In genomic region chrY:19075471-19076253, GRCh38 we compare ENCODE assay signal across 9 cellular contexts.
DNase-seq lines count a peak whose midpoint lies in the region; ATAC-seq, FAIRE-seq and TF ChIP-seq lines count a peak whose summit lies in the region.
"Had no signal": no experiment of that assay in that cellular context is flagged by ENCODE, and none has a peak within 500 bp of the region (broad histone marks: within the 10 kb centered on the region; RNA-seq: fewer than 3 reads in every experiment).

No MANE protein-coding gene starts in this region.

- FAIRE-seq in HepG2 (lab: Jason Lieb, UNC): peak; percentile 4

- CTCF ChIA-PET in HepG2 (lab: Yijun Ruan, JAX; ENCODE audit: low intra/inter-chr PET ratio, low total read pairs): no interaction called here
- CTCF ChIA-PET in OCI-LY7 (lab: Charles Lee; ENCODE audit: unreplicated experiment): no interaction called here

- no peaks in the 10 kb centered on the region for H3K27me3 ChIP-seq in HepG2 (ENCODE audit: control insufficient read depth in 1 of 2, insufficient read depth in 2 of 2, low read length in 2 of 2)
- no peaks in the 10 kb centered on the region for H3K27me3 ChIP-seq in smooth muscle cell (ENCODE audit: low read depth)

- peak overlapping the region; percentile 54 for H3K27ac Mint-ChIP-seq in activated naive CD8-positive, alpha-beta T cell

- TF ChIP-seq EP300 in HepG2 (IDR thresholded peaks at IDR 0.05; ENCODE audit: low read depth in 2 of 2, low read length in 2 of 2) (no peak), HepG2 (CRISPR knock-in tag; IDR thresholded peaks at IDR 0.05; ENCODE audit: borderline replicate concordance) (no peak)

- no peaks in the 10 kb centered on the region for H3F3A ChIP-seq in smooth muscle cell (ENCODE audit: low read depth)

- WGBS in HepG2 (ENCODE audit: low lambda C conversion rate): 16% methylated on average over 6 of the region's 28 CpGs
- WGBS in smooth muscle cell (ENCODE audit: low lambda C conversion rate): no CpG with 5 or more reads among the region's 28 CpGs

- DNase-seq in A172 (ENCODE audit: low spot score) (peak; percentile 24), HepG2 (ENCODE audit: low spot score) (peak; percentile 12), smooth muscle cell (lab: John Stamatoyannopoulos, UW; ENCODE audit: unreplicated experiment) (no peak), OCI-LY7 (ENCODE audit: low spot score) (no peak), NCI-H2171 treated with DMSO at 0.1 percent for 48 hours (lab: John Stamatoyannopoulos, UW) (no peak)

- ATAC-seq in HG03045 (IDR thresholded peaks at IDR 0.05; ENCODE audit: unreplicated experiment) (peak; percentile 55), HepG2 (peak; percentile 98), GM19452 (IDR thresholded peaks at IDR 0.05; ENCODE audit: unreplicated experiment) (no peak)

- H3K36me3 Mint-ChIP-seq in activated naive CD8-positive, alpha-beta T cell: no peaks in the 10 kb centered on the region

- peak overlapping the region; percentile 88 for H3K4me3 Mint-ChIP-seq in activated naive CD8-positive, alpha-beta T cell

- no peak for TF ChIP-seq CTCF in HepG2 (CRISPR knock-in tag; IDR thresholded peaks at IDR 0.05)
- TF ChIP-seq CTCF in smooth muscle cell (IDR thresholded peaks at IDR 0.05; ENCODE audit: borderline replicate concordance, insufficient read depth, poor library complexity, severe bottlenecking): no peak
- TF ChIP-seq CTCF in OCI-LY7 (conservative IDR thresholded peaks at IDR 0.05; ENCODE audit: low read length): no peak

- in situ Hi-C loops in HepG2 (cut with HindIII; ENCODE audit: extremely low pct_ligation_motif_present, low pct_unique_long_range_greater_than_20kb): no loop called here

- H2AFZ ChIP-seq in HepG2 (ENCODE audit: low read length) (peak overlapping the region; percentile 72), smooth muscle cell (ENCODE audit: low read depth) (no peak overlapping the region), OCI-LY7 (ENCODE audit: low read length) (no peak overlapping the region)

- H3K4me2 ChIP-seq in HepG2 (ENCODE audit: low read depth, low read length): peak overlapping the region; percentile 74
- no peak overlapping the region for H3K4me2 ChIP-seq in smooth muscle cell
- no peak overlapping the region for H3K4me2 ChIP-seq in OCI-LY7 (ENCODE audit: low read length)

- H3K36me3 ChIP-seq in HepG2 (replicated peaks in 1 of 2; ENCODE audit: control insufficient read depth in 1 of 2, insufficient read depth in 2 of 2, low read length in 2 of 2): no peaks in the 10 kb centered on the region
- no peaks in the 10 kb centered on the region for H3K36me3 ChIP-seq in smooth muscle cell (ENCODE audit: low read depth)
- no peaks in the 10 kb centered on the region for H3K36me3 ChIP-seq in OCI-LY7 (ENCODE audit: insufficient read depth, low read length)

- H3K79me2 ChIP-seq in HepG2 (ENCODE audit: insufficient read depth, low read length) (no peaks in the 10 kb centered on the region), smooth muscle cell (ENCODE audit: low read depth) (no peaks in the 10 kb centered on the region), OCI-LY7 (ENCODE audit: insufficient read depth, low read depth, low read length) (no peaks in the 10 kb centered on the region)

- H3K27me3 Mint-ChIP-seq in activated naive CD8-positive, alpha-beta T cell: no peaks in the 10 kb centered on the region

- H3K9ac ChIP-seq in HepG2 (ENCODE audit: insufficient read depth, low read depth, low read length) (peak overlapping the region; percentile 51), smooth muscle cell (ENCODE audit: low read depth) (no peak overlapping the region)

- H3K4me1 Mint-ChIP-seq in activated naive CD8-positive, alpha-beta T cell (ENCODE audit: low read depth): peaks cover 12% of the 10 kb centered on the region

- POLR2A ChIA-PET in HepG2 (lab: Yijun Ruan, JAX) (no interaction called here), OCI-LY7 (lab: Charles Lee) (no interaction called here)

- H3K4me3 ChIP-seq in HepG2 (replicated peaks in 1 of 3; ENCODE audit: insufficient read depth in 1 of 3, low read depth in 2 of 3, low read length in 3 of 3) (peak overlapping the region; percentile 16 to 68 (median 63); a peak in 5 of 6 replicates), smooth muscle cell (no peak overlapping the region), OCI-LY7 (ENCODE audit: low read depth, low read length, poor library complexity, severe bottlenecking) (no peak overlapping the region)
- H3K4me3 ChIP-seq: lung had no signal

- TF ChIP-seq RAD21 in HepG2 (CRISPR knock-in tag; IDR thresholded peaks at IDR 0.05): no peak

- no peak for TF ChIP-seq POLR2A in HepG2 (IDR thresholded peaks at IDR 0.05; ENCODE audit: insufficient read depth in 1 of 2, low read depth in 2 of 2, low read length in 2 of 2)

- H3K9me3 Mint-ChIP-seq in activated naive CD8-positive, alpha-beta T cell (ENCODE audit: low read depth): no peaks in the 10 kb centered on the region

- H3K27ac ChIP-seq in HepG2 (ENCODE audit: extremely low read length, insufficient read depth, low read length) (no peak overlapping the region), smooth muscle cell (ENCODE audit: low read depth) (no peak overlapping the region), OCI-LY7 (ENCODE audit: low read depth, low read length, poor library complexity, severe bottlenecking) (no peak overlapping the region)

- no peaks in the 10 kb centered on the region for H4K20me1 ChIP-seq in HepG2 (ENCODE audit: insufficient read depth, low read length)
- no peaks in the 10 kb centered on the region for H4K20me1 ChIP-seq in smooth muscle cell (ENCODE audit: low read depth)
- no peaks in the 10 kb centered on the region for H4K20me1 ChIP-seq in OCI-LY7 (ENCODE audit: insufficient read depth, low read length)

- no peaks in the 10 kb centered on the region for H3K4me1 ChIP-seq in HepG2 (ENCODE audit: insufficient read depth, low read length)
- no peaks in the 10 kb centered on the region for H3K4me1 ChIP-seq in smooth muscle cell (ENCODE audit: low read depth)
- no peaks in the 10 kb centered on the region for H3K4me1 ChIP-seq in OCI-LY7 (ENCODE audit: insufficient read depth, low read length, poor library complexity, severe bottlenecking)

- no peaks in the 10 kb centered on the region for H3K9me2 ChIP-seq in OCI-LY7 (ENCODE audit: insufficient read depth, low read length)

- no peaks in the 10 kb centered on the region for H3K9me3 ChIP-seq in HepG2 (ENCODE audit: low read length)
- H3K9me3 ChIP-seq in smooth muscle cell (replicated peaks; ENCODE audit: low read depth): no peaks in the 10 kb centered on the region
- no peaks in the 10 kb centered on the region for H3K9me3 ChIP-seq in OCI-LY7 (ENCODE audit: low read length)

- BruUV-seq in HepG2 (replicated peaks; lab: Mats Ljungman, UMichigan): TSS peak; percentile 51
- BruUV-seq in OCI-LY7 (replicated peaks; lab: Mats Ljungman, UMichigan): no TSS peak

- intact Hi-C loops in HepG2 (cut with micrococcal nuclease; ENCODE audit: unreplicated experiment): no loop called here
- intact Hi-C loops in OCI-LY7 (cut with micrococcal nuclease; ENCODE audit: unreplicated experiment): no loop called here

TF ChIP-seq in HepG2, 621 proteins besides CTCF, POLR2A, EP300 and RAD21 (continues in another document):
- TF ChIP-seq POLR2G (IDR thresholded peaks at IDR 0.05; ENCODE audit: low read depth, low read length) (peak; percentile 51; the same call in 1 of the 2 replicates), SETDB1 (CRISPR knock-in tag; IDR thresholded peaks at IDR 0.05; ENCODE audit: borderline replicate concordance) (no peak), TFDP2 (CRISPR knock-in tag; IDR thresholded peaks at IDR 0.05) (no peak), ZNF687 (CRISPR knock-in tag; IDR thresholded peaks at IDR 0.05) (peak; percentile 48)

Comparison
In these comparisons a context has a peak if more than half of its experiments do, and no peak if none do; other contexts are left out.
1. DNase-seq: peak in A172 (single experiment) and HepG2 (single experiment); none in smooth muscle cell (single experiment), OCI-LY7 (single experiment) and NCI-H2171 treated with DMSO at 0.1 percent for 48 hours (single experiment).
2. H3K4me3 ChIP-seq: peak in HepG2 (3 of 3); none in smooth muscle cell (single experiment) and OCI-LY7 (single experiment).